In genomic region chr17:47802341-47803022, GRCh38 we compare ENCODE assay signal across 8 cellular contexts. TPM values are rescaled to one million over a fixed set of nuclear protein-coding genes. Genes with fewer than 3 reads are reported as not detected.
A peak's percentile ranks its signal among the peaks of the same experiment; 100 is the strongest.
DNase-seq lines count a peak whose midpoint lies in the region; ATAC-seq and TF ChIP-seq lines count a peak whose summit lies in the region.

No MANE protein-coding gene starts in this region.

- POLR2A ChIA-PET in activated naive CD8-positive, alpha-beta T cell treated with anti-CD3 and anti-CD28 coated beads, Interleukin-2, amount 10 ng/mL, durations not matched to agents 7 days and 5 days (lab: Charles Lee): interaction anchor here (0.6 kb wide), 1 partner anchor 11 kb away, joined by 3 read pairs; no protein-coding TSS in a partner anchor

- 0 out of 2 replicates have a peak, but pooled peaks cover 8% of the 10 kb centered on the region for H3K27me3 ChIP-seq in MM.1S (replicated peaks; ENCODE audit: insufficient read depth, low read length)
- no peaks in the 10 kb centered on the region for H3K27me3 ChIP-seq in iPS DF 6.9 (ENCODE audit: control insufficient read depth, insufficient read depth, low read length)

- no peaks in the 10 kb centered on the region for H3F3A ChIP-seq in MM.1S (ENCODE audit: insufficient read depth, low read length)

- in situ Hi-C loops in G401 (cut with HindIII; ENCODE audit: low sequenced_read_pairs): no loop called here
- in situ Hi-C loops in SK-MEL-5 (cut with HindIII; ENCODE audit: low pct_unique_long_range_greater_than_20kb, low sequenced_read_pairs): no loop called here

- no peaks in the 10 kb centered on the region for H3K36me3 ChIP-seq in MM.1S (replicated peaks; ENCODE audit: insufficient read depth, low read length)
- no peaks in the 10 kb centered on the region for H3K36me3 ChIP-seq in iPS DF 6.9 (ENCODE audit: control insufficient read depth, insufficient read depth, low read length)

- H3K27ac ChIP-seq in MM.1S (ENCODE audit: low read length): no peak overlapping the region
- H3K27ac ChIP-seq in iPS DF 6.9 (ENCODE audit: low read length): no peak overlapping the region

- no peaks in the 10 kb centered on the region for H3K79me2 ChIP-seq in MM.1S (ENCODE audit: low read length)

- no peaks in the 10 kb centered on the region for H4K20me1 ChIP-seq in MM.1S (ENCODE audit: insufficient read depth, low read length)

- no peak overlapping the region for H3K4me3 Mint-ChIP-seq in activated naive CD8-positive, alpha-beta T cell treated with anti-CD3 and anti-CD28 coated beads, Interleukin-2, amount 10 ng/mL, durations not matched to agents 7 days and 5 days

- H3K27me3 Mint-ChIP-seq in activated naive CD8-positive, alpha-beta T cell treated with anti-CD3 and anti-CD28 coated beads, Interleukin-2, amount 10 ng/mL, durations not matched to agents 7 days and 5 days: peaks cover 13% of the 10 kb centered on the region

- TF ChIP-seq CTCF in MM.1S (IDR thresholded peaks at IDR 0.05; ENCODE audit: low read length): peak; percentile 64

- H3K9ac ChIP-seq in MM.1S (ENCODE audit: low read length): no peak overlapping the region

- peak; percentile 90 for ATAC-seq in activated naive CD8-positive, alpha-beta T cell treated with anti-CD3 and anti-CD28 coated beads, Interleukin-2, amount 10 ng/mL, durations not matched to agents 7 days and 5 days (ENCODE audit: low read depth)
- ATAC-seq in GM21576 (IDR thresholded peaks at IDR 0.05; ENCODE audit: unreplicated experiment) (no peak), HG03460 (IDR thresholded peaks at IDR 0.05; ENCODE audit: unreplicated experiment) (no peak)

- H3K9me3 ChIP-seq in MM.1S (replicated peaks; ENCODE audit: insufficient read depth, low read length) (no peaks in the 10 kb centered on the region), iPS DF 6.9 (ENCODE audit: control insufficient read depth, insufficient read depth, low read length) (no peaks in the 10 kb centered on the region)

- no peaks in the 10 kb centered on the region for H3K9me3 Mint-ChIP-seq in activated naive CD8-positive, alpha-beta T cell treated with anti-CD3 and anti-CD28 coated beads, Interleukin-2, amount 10 ng/mL, durations not matched to agents 7 days and 5 days

- H3K4me1 Mint-ChIP-seq in activated naive CD8-positive, alpha-beta T cell treated with anti-CD3 and anti-CD28 coated beads, Interleukin-2, amount 10 ng/mL, durations not matched to agents 7 days and 5 days: no peaks in the 10 kb centered on the region

- no peak overlapping the region for H2AFZ ChIP-seq in MM.1S (ENCODE audit: low read length)

- no peak overlapping the region for H3K27ac Mint-ChIP-seq in activated naive CD8-positive, alpha-beta T cell treated with anti-CD3 and anti-CD28 coated beads, Interleukin-2, amount 10 ng/mL, durations not matched to agents 7 days and 5 days

- H3K4me1 ChIP-seq in MM.1S (ENCODE audit: low read length) (no peaks in the 10 kb centered on the region; the same call in 1 of the 2 replicates), iPS DF 6.9 (ENCODE audit: control insufficient read depth, insufficient read depth, low read length) (no peaks in the 10 kb centered on the region)

- peaks cover 5% of the 10 kb centered on the region for H3K36me3 Mint-ChIP-seq in activated naive CD8-positive, alpha-beta T cell treated with anti-CD3 and anti-CD28 coated beads, Interleukin-2, amount 10 ng/mL, durations not matched to agents 7 days and 5 days

- H3K9me2 ChIP-seq in MM.1S (replicated peaks; ENCODE audit: insufficient read depth, low read length): no peaks in the 10 kb centered on the region

- WGBS in iPS DF 6.9 (ENCODE audit: insufficient coverage, insufficient read length): no CpG with 5 or more reads among the region's 9 CpGs

- no peak overlapping the region for H3K4me2 ChIP-seq in MM.1S (ENCODE audit: low read depth, low read length)

- H3K4me3 ChIP-seq in MM.1S (ENCODE audit: low read length) (no peak overlapping the region), iPS DF 6.9 (ENCODE audit: low read length) (no peak overlapping the region)

- DNase-seq in G401 (ENCODE audit: low spot score) (peak; percentile 72), MM.1S (peak; percentile 71), SK-MEL-5 (ENCODE audit: low read depth, low spot score) (peak; percentile 72), iPS DF 6.9 (ENCODE audit: low read depth, low spot score) (peak; percentile 9)
- DNase-seq in activated naive CD8-positive, alpha-beta T cell treated with anti-CD3 and anti-CD28 coated beads, Interleukin-2, amount 10 ng/mL, durations not matched to agents 7 days and 5 days: peak; percentile 60
- DNase-seq in stimulated activated CD4-positive, alpha-beta T cell treated with anti-CD3 and anti-CD28 coated beads, Interleukin-15, amount 100 ng/mL, for 48 hours (ENCODE audit: low read depth in 2 of 2): peak; percentile 24 to 59

RNA-seq across cellular contexts. Expression of gene OSBPL7, which starts 19.1 kb away (rescaled TPM):
- 4.2 and 5.6 TPM in 2 replicates for total RNA-seq in G401 (2014; rRNA removed; shearing (Covaris generic))
- total RNA-seq in SK-MEL-5 (2014; rRNA removed; shearing (Covaris generic)): 0.71 and 1.0 TPM in 2 replicates
- 0.57 and 1.5 TPM in 2 replicates for polyA plus RNA-seq in SK-MEL-5 (2015; cell fraction: cytosol; rRNA removed)
- 13.7 and 17.5 TPM in 2 replicates for polyA plus RNA-seq in SK-MEL-5 (2015; cell fraction: nucleus; rRNA removed)
- total RNA-seq in activated naive CD8-positive, alpha-beta T cell treated with anti-CD3 and anti-CD28 coated beads, Interleukin-2, amount 10 ng/mL, durations not matched to agents 7 days and 5 days: 10 to 100 TPM; 50.8 to 50.9 TPM

RNA-seq across cellular contexts. Expression of gene MRPL10, which starts 28.9 kb away (rescaled TPM):
- 75.4 and 95.6 TPM in 2 replicates for total RNA-seq in G401 (2014; rRNA removed; shearing (Covaris generic))
- total RNA-seq in SK-MEL-5 (2014; rRNA removed; shearing (Covaris generic)): 72.6 and 82.0 TPM in 2 replicates
- polyA plus RNA-seq in SK-MEL-5 (2015; cell fraction: cytosol; rRNA removed): 95.1 and 104 TPM in 2 replicates
- 42.0 and 46.9 TPM in 2 replicates for polyA plus RNA-seq in SK-MEL-5 (2015; cell fraction: nucleus; rRNA removed)
- 10 to 100 TPM; 49.7 to 50.3 TPM for total RNA-seq in activated naive CD8-positive, alpha-beta T cell treated with anti-CD3 and anti-CD28 coated beads, Interleukin-2, amount 10 ng/mL, durations not matched to agents 7 days and 5 days

RNA-seq across cellular contexts. Expression of gene LRRC46, which starts 29.0 kb away (rescaled TPM):
- 0.12 TPM in 1 of 2 replicates, not detected in the other for total RNA-seq in G401 (2014; rRNA removed; shearing (Covaris generic))
- total RNA-seq in SK-MEL-5 (2014; rRNA removed; shearing (Covaris generic)): not detected in 2 replicates
- 0.87 and 1.0 TPM in 2 replicates for polyA plus RNA-seq in SK-MEL-5 (2015; cell fraction: cytosol; rRNA removed)
- 2.0 and 5.4 TPM in 2 replicates for polyA plus RNA-seq in SK-MEL-5 (2015; cell fraction: nucleus; rRNA removed)
- total RNA-seq in activated naive CD8-positive, alpha-beta T cell treated with anti-CD3 and anti-CD28 coated beads, Interleukin-2, amount 10 ng/mL, durations not matched to agents 7 days and 5 days: under 1 TPM; 0.42 to 0.43 TPM

RNA-seq across cellular contexts. Expression of gene SCRN2, which starts 38.6 kb away (rescaled TPM):
- 68.4 and 72.7 TPM in 2 replicates for total RNA-seq in G401 (2014; rRNA removed; shearing (Covaris generic))
- 6.9 and 9.2 TPM in 2 replicates for total RNA-seq in SK-MEL-5 (2014; rRNA removed; shearing (Covaris generic))
- polyA plus RNA-seq in SK-MEL-5 (2015; cell fraction: cytosol; rRNA removed): 6.1 and 9.1 TPM in 2 replicates
- 144 and 215 TPM in 2 replicates for polyA plus RNA-seq in SK-MEL-5 (2015; cell fraction: nucleus; rRNA removed)
- 10 to 100 TPM; 38.0 to 39.6 TPM for total RNA-seq in activated naive CD8-positive, alpha-beta T cell treated with anti-CD3 and anti-CD28 coated beads, Interleukin-2, amount 10 ng/mL, durations not matched to agents 7 days and 5 days

RNA-seq across cellular contexts. Expression of gene SP6, which starts 48.5 kb away (rescaled TPM):
- 6.7 and 8.5 TPM in 2 replicates for total RNA-seq in G401 (2014; rRNA removed; shearing (Covaris generic))
- total RNA-seq in SK-MEL-5 (2014; rRNA removed; shearing (Covaris generic)): 0.05 TPM in 1 of 2 replicates, not detected in the other
- 0.03 and 0.20 TPM in 2 replicates for polyA plus RNA-seq in SK-MEL-5 (2015; cell fraction: cytosol; rRNA removed)
- polyA plus RNA-seq in SK-MEL-5 (2015; cell fraction: nucleus; rRNA removed): not detected in 2 replicates
- total RNA-seq in activated naive CD8-positive, alpha-beta T cell treated with anti-CD3 and anti-CD28 coated beads, Interleukin-2, amount 10 ng/mL, durations not matched to agents 7 days and 5 days: under 1 TPM; 0.09 to 0.22 TPM

Comparison
In these comparisons a context has a peak if more than half of its experiments do, and no peak if none do; other contexts are left out.
1. DNase-seq: peak in every context shown above with its lines; median percentile 72 in G401; 72 in SK-MEL-5; 71 in MM.1S; 60 in activated naive CD8-positive, alpha-beta T cell treated with anti-CD3 and anti-CD28 coated beads, Interleukin-2, amount 10 ng/mL, durations not matched to agents 7 days and 5 days; 42 in stimulated activated CD4-positive, alpha-beta T cell treated with anti-CD3 and anti-CD28 coated beads, Interleukin-15, amount 100 ng/mL, for 48 hours; 9 in iPS DF 6.9.